In the genomic region with DNA sequence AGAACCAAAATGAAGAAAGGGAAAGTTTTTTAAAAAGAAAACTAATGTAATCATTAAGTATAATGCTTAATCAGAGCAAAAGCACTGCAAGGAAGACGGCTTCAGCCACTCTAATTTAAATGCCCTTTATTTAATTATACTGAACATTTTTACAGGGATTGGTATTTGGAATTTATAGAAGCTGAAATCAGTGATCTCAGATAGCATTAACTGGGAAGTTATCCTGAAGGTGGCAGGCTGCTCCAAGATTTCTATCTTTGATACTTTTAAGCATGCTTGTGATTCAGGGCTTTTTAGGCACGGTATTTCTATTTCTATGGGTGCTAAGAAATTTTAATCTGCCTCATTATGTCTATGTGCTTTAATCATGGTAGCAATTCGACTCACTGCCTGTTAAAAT, we compare ENCODE assay signal across 8 cellular contexts. TPM values are rescaled to one million over a fixed set of nuclear protein-coding genes. Genes with fewer than 3 reads are reported as not detected.
DNase-seq lines count a peak whose midpoint lies in the region; ATAC-seq and TF ChIP-seq lines count a peak whose summit lies in the region.

No MANE protein-coding gene starts in this region.

- peaks cover 17% of the 10 kb centered on the region for H3K27me3 Mint-ChIP-seq in central memory CD8-positive, alpha-beta T cell
- peaks cover 14% of the 10 kb centered on the region for H3K27me3 Mint-ChIP-seq in activated CD4-positive, alpha-beta memory T cell treated with anti-CD3 and anti-CD28 coated beads for 36 hours

- H3K36me3 Mint-ChIP-seq in central memory CD8-positive, alpha-beta T cell (ENCODE audit: insufficient read depth): peaks cover 16% of the 10 kb centered on the region
- peaks cover 15% of the 10 kb centered on the region for H3K36me3 Mint-ChIP-seq in activated CD4-positive, alpha-beta memory T cell treated with anti-CD3 and anti-CD28 coated beads for 36 hours

- no peak for TF ChIP-seq EP300 in upper lobe of left lung (IDR thresholded peaks at IDR 0.05)

- H3K4me3 ChIP-seq in AG04450 (ENCODE audit: low read depth, low read length) (no peak overlapping the region), left lung (no peak overlapping the region), upper lobe of left lung (peak overlapping the region in 2 of 4 donors; percentile 91 to 94)

- TF ChIP-seq CTCF in AG04450 (IDR thresholded peaks at IDR 0.05; ENCODE audit: low read depth, low read length) (peak; percentile 57), GM10266 (IDR thresholded peaks at IDR 0.05; ENCODE audit: control insufficient read depth, insufficient read depth, low read depth, missing control alignments) (peak; percentile 18), left lung (IDR thresholded peaks at IDR 0.05) (peak in 1 of 2 donors; percentile 34), upper lobe of left lung (IDR thresholded peaks at IDR 0.05) (peak in 2 of 6 experiments; percentile 17 to 49)

- H3K27ac ChIP-seq in AG04450 (ENCODE audit: low read depth, low read length) (no peak overlapping the region), left lung (peak overlapping the region; percentile 90 to 93), upper lobe of left lung (peak overlapping the region in 3 of 4 donors; percentile 87 to 93 (median 93))

- no peak overlapping the region for H3K4me3 Mint-ChIP-seq in central memory CD8-positive, alpha-beta T cell
- H3K4me3 Mint-ChIP-seq in activated CD4-positive, alpha-beta memory T cell treated with anti-CD3 and anti-CD28 coated beads for 36 hours: no peak overlapping the region

- CTCF ChIA-PET in AG04450 (lab: Charles Lee): interaction anchor here (0.7 to 5.3 kb wide), 43 partner anchors 8 to 494 kb away, joined by 3 to 123 read pairs (median 4); a partner anchor contains a TSS
- CTCF ChIA-PET in activated CD4-positive, alpha-beta memory T cell treated with anti-CD3 and anti-CD28 coated beads for 36 hours (lab: Charles Lee): interaction anchor here (1.1 to 3.1 kb wide), 6 partner anchors 9 to 161 kb away, joined by 3 to 28 read pairs (median 4); no protein-coding TSS in a partner anchor

- peak overlapping the region; percentile 95 for H3K27ac Mint-ChIP-seq in central memory CD8-positive, alpha-beta T cell (ENCODE audit: low read depth)
- H3K27ac Mint-ChIP-seq in activated CD4-positive, alpha-beta memory T cell treated with anti-CD3 and anti-CD28 coated beads for 36 hours: no peak overlapping the region

- no peak for ATAC-seq in central memory CD8-positive, alpha-beta T cell (replicated peaks; ENCODE audit: extremely low read depth, poor library complexity, severe bottlenecking)
- peak; percentile 17 for ATAC-seq in left lung
- ATAC-seq in upper lobe of left lung (ENCODE audit: low FRiP score in 2 of 2): no peak

- 19 to 20% methylated on average over 3 of the region's 3 CpGs for WGBS in upper lobe of left lung, 2 donors

- POLR2A ChIA-PET in AG04450 (lab: Yijun Ruan, JAX): no interaction called here
- POLR2A ChIA-PET in activated CD4-positive, alpha-beta memory T cell treated with anti-CD3 and anti-CD28 coated beads for 36 hours (lab: Charles Lee): interaction anchor here (3.1 kb wide), 1 partner anchor 9 kb away, joined by 23 read pairs; no protein-coding TSS in a partner anchor

- peak; percentile 6 for DNase-seq in AG04450 (ENCODE audit: low read depth, low spot score)
- DNase-seq in GM10266 (ENCODE audit: extremely low spot score): no peak
- peak; percentile 28 for DNase-seq in NCI-H446 treated with DMSO at 0.1 percent for 48 hours (lab: John Stamatoyannopoulos, UW)
- no peak for DNase-seq in central memory CD8-positive, alpha-beta T cell (ENCODE audit: low spot score in 2 of 2)
- DNase-seq in left lung: no peak
- DNase-seq in upper lobe of left lung: peak in 1 of 2 donors; percentile 25
- DNase-seq in cortex of kidney (lab: John Stamatoyannopoulos, UW): no peak
- DNase-seq in activated CD4-positive, alpha-beta memory T cell treated with anti-CD3 and anti-CD28 coated beads for 36 hours: no peak

- H3K9me3 ChIP-seq in AG04450 (ENCODE audit: control insufficient read depth, insufficient read depth, low read length) (no peaks in the 10 kb centered on the region), left lung (no peaks in the 10 kb centered on the region), upper lobe of left lung (no peaks in the 10 kb centered on the region)

- intact Hi-C loops in left lung (cut with DNase I): loop anchor here in 1 of 2 donors (5.0 kb wide), 1 partner anchor 158 kb away; no protein-coding TSS in a partner anchor
- intact Hi-C loops in activated CD4-positive, alpha-beta memory T cell treated with anti-CD3 and anti-CD28 coated beads for 36 hours (cut with micrococcal nuclease): loop anchor here (1.0 to 5.0 kb wide), 4 partner anchors 155 to 1322 kb away; a partner anchor contains a TSS

- H3K27me3 ChIP-seq in AG04450 (ENCODE audit: control insufficient read depth, insufficient read depth, low read length) (no peaks in the 10 kb centered on the region), left lung (no peaks in the 10 kb centered on the region), upper lobe of left lung (peaks cover 0 to 4% (median 0%) of the 10 kb centered on the region in 4 donors)

- peaks cover 14% of the 10 kb centered on the region for H3K4me1 Mint-ChIP-seq in central memory CD8-positive, alpha-beta T cell
- peaks cover 26% of the 10 kb centered on the region for H3K4me1 Mint-ChIP-seq in activated CD4-positive, alpha-beta memory T cell treated with anti-CD3 and anti-CD28 coated beads for 36 hours (ENCODE audit: low read depth)

- peaks cover 8 to 30% of the 10 kb centered on the region in 2 donors for H3K4me1 ChIP-seq in left lung
- H3K4me1 ChIP-seq in upper lobe of left lung: peaks cover 20 to 34% (median 25%) of the 10 kb centered on the region in 4 donors

- TF ChIP-seq POLR2A in upper lobe of left lung (IDR thresholded peaks at IDR 0.05): no peak

- H3K9me3 Mint-ChIP-seq in central memory CD8-positive, alpha-beta T cell: no peaks in the 10 kb centered on the region
- H3K9me3 Mint-ChIP-seq in activated CD4-positive, alpha-beta memory T cell treated with anti-CD3 and anti-CD28 coated beads for 36 hours: no peaks in the 10 kb centered on the region

- H3K36me3 ChIP-seq in left lung (peaks cover 0 to 16% of the 10 kb centered on the region in 2 donors), upper lobe of left lung (peaks cover 0 to 15% (median 5%) of the 10 kb centered on the region in 4 donors)

RNA-seq across cellular contexts. Expression of a gene that starts 1.3 kb away (rescaled TPM):
- 23.6 and 32.5 TPM in 2 replicates for polyA plus RNA-seq in AG04450 (2011; rRNA removed)
- polyA minus RNA-seq in AG04450 (2011; rRNA and poly(A)+ RNA removed): 16.8 and 17.1 TPM in 2 replicates
- total RNA-seq in left lung (10 to 100 TPM; 20.2 to 29.0 TPM), upper lobe of left lung (10 to 100 TPM; 12.3 to 24.5 (median 17.4) TPM)
- 10 to 100 TPM; 56.3 to 59.9 TPM for total RNA-seq in activated CD4-positive, alpha-beta memory T cell treated with anti-CD3 and anti-CD28 coated beads for 36 hours

RNA-seq across cellular contexts. Expression of a gene that starts 25.5 kb away (rescaled TPM):
- polyA plus RNA-seq in AG04450 (2011; rRNA removed): 0.04 TPM in 1 of 2 replicates, not detected in the other
- not detected in 2 replicates for polyA minus RNA-seq in AG04450 (2011; rRNA and poly(A)+ RNA removed)
- total RNA-seq in left lung (1 to 10 TPM in 1 of 2 donors, under 1 TPM in 1; 0.94 to 1.3 TPM), upper lobe of left lung (1 to 10 TPM in 5 of 6 donors, under 1 TPM in 1; 0.72 to 9.5 (median 1.2) TPM)
- under 1 TPM; 0.83 to 0.92 TPM for total RNA-seq in activated CD4-positive, alpha-beta memory T cell treated with anti-CD3 and anti-CD28 coated beads for 36 hours

Comparison
In these comparisons a context has a peak if more than half of its experiments do, and no peak if none do; other contexts are left out.
1. DNase-seq: peak in AG04450 (single experiment) and NCI-H446 treated with DMSO at 0.1 percent for 48 hours (single experiment); none in GM10266 (single experiment), central memory CD8-positive, alpha-beta T cell (0 of 2), left lung (0 of 2), cortex of kidney (single experiment) and activated CD4-positive, alpha-beta memory T cell treated with anti-CD3 and anti-CD28 coated beads for 36 hours (single experiment).